Comparison of ENCODE assay signal across 8 cellular contexts in genomic region chr17:2711608-2712299, GRCh38. TPM values are rescaled to one million over a fixed set of nuclear protein-coding genes. Genes with fewer than 3 reads are reported as not detected.
DNase-seq lines count a peak whose midpoint lies in the region; ATAC-seq and TF ChIP-seq lines count a peak whose summit lies in the region.

A gene with protein sequence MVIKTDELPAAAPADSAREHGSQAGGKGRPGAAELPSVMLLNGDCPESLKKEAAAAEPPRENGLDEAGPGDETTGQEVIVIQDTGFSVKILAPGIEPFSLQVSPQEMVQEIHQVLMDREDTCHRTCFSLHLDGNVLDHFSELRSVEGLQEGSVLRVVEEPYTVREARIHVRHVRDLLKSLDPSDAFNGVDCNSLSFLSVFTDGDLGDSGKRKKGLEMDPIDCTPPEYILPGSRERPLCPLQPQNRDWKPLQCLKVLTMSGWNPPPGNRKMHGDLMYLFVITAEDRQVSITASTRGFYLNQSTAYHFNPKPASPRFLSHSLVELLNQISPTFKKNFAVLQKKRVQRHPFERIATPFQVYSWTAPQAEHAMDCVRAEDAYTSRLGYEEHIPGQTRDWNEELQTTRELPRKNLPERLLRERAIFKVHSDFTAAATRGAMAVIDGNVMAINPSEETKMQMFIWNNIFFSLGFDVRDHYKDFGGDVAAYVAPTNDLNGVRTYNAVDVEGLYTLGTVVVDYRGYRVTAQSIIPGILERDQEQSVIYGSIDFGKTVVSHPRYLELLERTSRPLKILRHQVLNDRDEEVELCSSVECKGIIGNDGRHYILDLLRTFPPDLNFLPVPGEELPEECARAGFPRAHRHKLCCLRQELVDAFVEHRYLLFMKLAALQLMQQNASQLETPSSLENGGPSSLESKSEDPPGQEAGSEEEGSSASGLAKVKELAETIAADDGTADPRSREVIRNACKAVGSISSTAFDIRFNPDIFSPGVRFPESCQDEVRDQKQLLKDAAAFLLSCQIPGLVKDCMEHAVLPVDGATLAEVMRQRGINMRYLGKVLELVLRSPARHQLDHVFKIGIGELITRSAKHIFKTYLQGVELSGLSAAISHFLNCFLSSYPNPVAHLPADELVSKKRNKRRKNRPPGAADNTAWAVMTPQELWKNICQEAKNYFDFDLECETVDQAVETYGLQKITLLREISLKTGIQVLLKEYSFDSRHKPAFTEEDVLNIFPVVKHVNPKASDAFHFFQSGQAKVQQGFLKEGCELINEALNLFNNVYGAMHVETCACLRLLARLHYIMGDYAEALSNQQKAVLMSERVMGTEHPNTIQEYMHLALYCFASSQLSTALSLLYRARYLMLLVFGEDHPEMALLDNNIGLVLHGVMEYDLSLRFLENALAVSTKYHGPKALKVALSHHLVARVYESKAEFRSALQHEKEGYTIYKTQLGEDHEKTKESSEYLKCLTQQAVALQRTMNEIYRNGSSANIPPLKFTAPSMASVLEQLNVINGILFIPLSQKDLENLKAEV (N-terminal part only) (minus strand): TSS chr17:2711764. CDS start chr17:2711661, 103 bp downstream.

- 3% methylated on average over 20 of the region's 76 CpGs for WGBS in esophagus muscularis mucosa

- peak; percentile 73 to 92 for TF ChIP-seq POLR2A in Peyer's patch (IDR thresholded peaks at IDR 0.05)
- peak; percentile 7 for TF ChIP-seq POLR2A in esophagus muscularis mucosa (IDR thresholded peaks at IDR 0.05; ENCODE audit: low read depth)

- peak within 1 kb of the TSS; percentile 90 for H3K4me3 ChIP-seq in Jurkat, Clone E6-1 (ENCODE audit: low read length)
- H3K4me3 ChIP-seq in Peyer's patch (peak within 1 kb of the TSS; percentile 58 to 96 (median 84)), esophagus muscularis mucosa (peak within 1 kb of the TSS; percentile 92 to 95 (median 93))

- H3K36me3 ChIP-seq in Peyer's patch (no peaks in the 10 kb centered on the region), esophagus muscularis mucosa (peaks cover 0 to 9% (median 0%) of the 10 kb centered on the region in 4 donors)

- TF ChIP-seq EP300 in esophagus muscularis mucosa (IDR thresholded peaks at IDR 0.05) = no peak

- DNase-seq in DMS53 treated with DMSO at 0.1 percent for 48 hours (lab: John Stamatoyannopoulos, UW; ENCODE audit: unreplicated experiment) (peak; percentile 79), Peyer's patch (peak; percentile 93 to 99 (median 98)), esophagus muscularis mucosa (ENCODE audit: extremely low spot score) (peak; percentile 98), myocyte (ENCODE audit: low read depth) (peak; percentile 99)
- peak; percentile 93 for DNase-seq in Jurkat, Clone E6-1 (ENCODE audit: low read depth, low spot score)
- DNase-seq in activated T-cell treated with anti-CD3 and anti-CD28 coated beads, Interleukin-2, amount 50 U/mL, for 48 hours = peak; percentile 99
- DNase-seq in stimulated activated CD8-positive, alpha-beta memory T cell treated with anti-CD3 and anti-CD28 coated beads, Interleukin-7, amount 100 ng/mL, for 4 hours (ENCODE audit: low read depth in 2 of 2) = peak; percentile 93 to 98

- peak in 2 of 6 experiments; percentile 15 to 41 for TF ChIP-seq CTCF in Peyer's patch (IDR thresholded peaks at IDR 0.05)
- TF ChIP-seq CTCF in esophagus muscularis mucosa (IDR thresholded peaks at IDR 0.05) = peak in 1 of 3 experiments; percentile 50

- no peaks in the 10 kb centered on the region for H3K9me3 ChIP-seq in Peyer's patch
- H3K9me3 ChIP-seq in esophagus muscularis mucosa = no peaks in the 10 kb centered on the region

- peaks cover 0 to 47% (median 22%) of the 10 kb centered on the region in 4 donors for H3K4me1 ChIP-seq in Peyer's patch
- peaks cover 51 to 71% (median 59%) of the 10 kb centered on the region in 4 donors for H3K4me1 ChIP-seq in esophagus muscularis mucosa

- peak; percentile 64 for ATAC-seq in GM21619 (IDR thresholded peaks at IDR 0.05; ENCODE audit: unreplicated experiment)

- H3K27me3 ChIP-seq in Peyer's patch = no peaks in the 10 kb centered on the region
- no peaks in the 10 kb centered on the region for H3K27me3 ChIP-seq in esophagus muscularis mucosa

- intact Hi-C loops in esophagus muscularis mucosa (cut with DNase I) = no loop called here

- peak within 1 kb of the TSS; percentile 70 to 96 (median 79) for H3K27ac ChIP-seq in Peyer's patch
- peak within 1 kb of the TSS; percentile 83 to 84 (median 83) for H3K27ac ChIP-seq in esophagus muscularis mucosa (replicated peaks in 1 of 4)

RNA-seq across cellular contexts. Expression of the gene that starts here (rescaled TPM):
- polyA plus RNA-seq in Jurkat, Clone E6-1 (2012; ENCODE audit: insufficient read depth, insufficient read length) = 50.4 TPM
- total RNA-seq in Peyer's patch (100 to 1,000 TPM; 127 to 323 (median 225) TPM), esophagus muscularis mucosa (10 to 100 TPM; 42.8 to 92.9 (median 62.9) TPM), myocyte (66.1 and 70.2 TPM in 2 replicates)
- polyA plus RNA-seq in myocyte (2012) = 36.2 TPM

Comparison
In these comparisons a context has a peak if more than half of its experiments do, and no peak if none do; other contexts are left out.
1. Peak in every context shown above with its lines: DNase-seq, ATAC-seq, H3K4me3 ChIP-seq and H3K27ac ChIP-seq.